In genomic region chr17:17680477-17681186, GRCh38 we compare ENCODE assay signal across 8 cellular contexts. TPM values are rescaled to one million over a fixed set of nuclear protein-coding genes. Genes with fewer than 3 reads are reported as not detected.
DNase-seq lines count a peak whose midpoint lies in the region; ATAC-seq and TF ChIP-seq lines count a peak whose summit lies in the region.

No MANE protein-coding gene starts in this region.

- H3K27ac Mint-ChIP-seq in HFFc6 (no peak overlapping the region), MCF 10A (ENCODE audit: low read depth, unreplicated experiment) (peak overlapping the region; percentile 46), naive B cell (peak overlapping the region in 4 of 6 donors; percentile 13 to 83 (median 80))

- H3K27me3 Mint-ChIP-seq in HFFc6 (ENCODE audit: insufficient read depth): peaks cover 3% of the 10 kb centered on the region
- no peaks in the 10 kb centered on the region for H3K27me3 Mint-ChIP-seq in MCF 10A (ENCODE audit: insufficient read depth, unreplicated experiment)
- H3K27me3 Mint-ChIP-seq in naive B cell: peaks cover 0 to 7% (median 4%) of the 10 kb centered on the region in 3 donors

- H3K9me3 ChIP-seq in AG04450 (ENCODE audit: control insufficient read depth, insufficient read depth, low read length): no peaks in the 10 kb centered on the region

- H3K4me3 Mint-ChIP-seq in HFFc6 (peak overlapping the region; percentile 33; the same call in 1 of the 2 replicates), MCF 10A (ENCODE audit: unreplicated experiment) (peak overlapping the region; percentile 80), naive B cell (peak overlapping the region in 7 of 8 donors; percentile 66 to 88 (median 78))

- H3K4me1 Mint-ChIP-seq in HFFc6 (ENCODE audit: low read depth) (peaks cover 43% of the 10 kb centered on the region), MCF 10A (ENCODE audit: insufficient read depth, unreplicated experiment) (peaks cover 39% of the 10 kb centered on the region), naive B cell (peaks cover 15 to 33% (median 32%) of the 10 kb centered on the region in 3 donors)

- H3K27me3 ChIP-seq in AG04450 (ENCODE audit: control insufficient read depth, insufficient read depth, low read length): no peaks in the 10 kb centered on the region

- ATAC-seq in naive B cell (ENCODE audit: low read depth in 2 of 2): no peak

- H3K9me3 Mint-ChIP-seq in HFFc6: no peaks in the 10 kb centered on the region
- H3K9me3 Mint-ChIP-seq in MCF 10A (ENCODE audit: unreplicated experiment): no peaks in the 10 kb centered on the region
- no peaks in the 10 kb centered on the region for H3K9me3 Mint-ChIP-seq in naive B cell

- intact Hi-C loops in MCF 10A (cut with micrococcal nuclease): loop anchor here (1.0 to 10.0 kb wide), 5 partner anchors 72 to 354 kb away; partner anchors contain the start of genes ATPAF2 and GID4

- CTCF ChIA-PET in AG04450 (lab: Charles Lee): interaction anchor here (0.5 to 1.9 kb wide), 20 partner anchors 8 to 246 kb away, joined by 3 to 17 read pairs (median 4); no protein-coding TSS in a partner anchor
- CTCF ChIA-PET in MCF 10A (lab: Yijun Ruan, JAX): interaction anchor here (0.6 to 2.0 kb wide), 32 partner anchors 8 to 367 kb away, joined by 3 to 10 read pairs (median 3); no protein-coding TSS in a partner anchor

- TF ChIP-seq CTCF in AG04450 (IDR thresholded peaks at IDR 0.05; ENCODE audit: low read depth, low read length) (no peak), HFFc6 (IDR thresholded peaks at IDR 0.05) (no peak), MCF 10A (IDR thresholded peaks at IDR 0.05; ENCODE audit: unreplicated experiment) (no peak)

- POLR2A ChIA-PET in AG04450 (lab: Yijun Ruan, JAX) (interaction anchor here (0.6 kb wide), 1 partner anchor 112 kb away, joined by 5 read pairs; no protein-coding TSS in a partner anchor), MCF 10A (lab: Yijun Ruan, JAX) (interaction anchor here (0.6 to 1.2 kb wide), 7 partner anchors 11 to 366 kb away, joined by 3 to 4 read pairs (median 3); no protein-coding TSS in a partner anchor)

- no peak for DNase-seq in AG04450 (ENCODE audit: low read depth, low spot score)
- no peak for DNase-seq in HFFc6
- no peak for DNase-seq in MCF 10A (ENCODE audit: unreplicated experiment)
- DNase-seq in naive B cell: no peak
- DNase-seq in GDM1 (lab: John Stamatoyannopoulos, UW): no peak
- DNase-seq in stimulated activated CD4-positive, alpha-beta T cell treated with anti-CD3 and anti-CD28 coated beads, Interleukin-4, amount 100 ng/mL, for 4 hours: no peak
- no peak for DNase-seq in GM19238 (ENCODE audit: insufficient read length, low spot score)
- no peak for DNase-seq in NCI-H1930 (lab: John Stamatoyannopoulos, UW)

- peak overlapping the region; percentile 34 for H3K4me3 ChIP-seq in AG04450 (ENCODE audit: low read depth, low read length)

- no TSS peak for BruUV-seq in MCF 10A (replicated peaks; lab: Mats Ljungman, UMichigan)

- H3K27ac ChIP-seq in AG04450 (ENCODE audit: low read depth, low read length): no peak overlapping the region

- H3K36me3 Mint-ChIP-seq in HFFc6 (ENCODE audit: low read depth) (no peaks in the 10 kb centered on the region), MCF 10A (ENCODE audit: insufficient read depth, unreplicated experiment) (no peaks in the 10 kb centered on the region), naive B cell (no peaks in the 10 kb centered on the region)

RNA-seq across cellular contexts. Expression of gene RAI1, which starts 0.6 kb away (rescaled TPM):
- polyA plus RNA-seq in AG04450 (2011; rRNA removed) (2.1 and 3.2 TPM in 2 replicates), naive B cell (ENCODE audit: low read depth in 6 of 6) (1 to 10 TPM; 1.9 to 3.8 (median 2.6) TPM)
- polyA minus RNA-seq in AG04450 (2011; rRNA and poly(A)+ RNA removed): 4.2 and 5.4 TPM in 2 replicates
- total RNA-seq in HFFc6 (2021; fragmentation: NEBNext Ultra II Directional; extraction: Animal tissue kit (Norgen Biotek cat#: 25700)): 10 to 100 TPM; 26.9 to 29.3 (median 29.0) TPM
- 30.4 and 34.6 TPM in 2 replicates for total RNA-seq in MCF 10A (2022)
